In genomic region chr16:66972983-66973382, GRCh38 we compare ENCODE assay signal across 18 cellular contexts. TPM values are rescaled to one million over a fixed set of nuclear protein-coding genes. Genes with fewer than 3 reads are reported as not detected.
DNase-seq lines count a peak whose midpoint lies in the region; TF ChIP-seq lines count a peak whose summit lies in the region.
"Had no signal": no experiment of that assay in that cellular context is flagged by ENCODE, and none has a peak within 500 bp of the region (broad histone marks: within the 10 kb centered on the region; RNA-seq: fewer than 3 reads in every experiment).

No MANE protein-coding gene starts in this region.

- no peak overlapping the region for H2BK120ac ChIP-seq in neuronal stem cell (ENCODE audit: low read depth, low read length)

- peaks cover 2% of the 10 kb centered on the region for H3K79me1 ChIP-seq in neuronal stem cell (ENCODE audit: low read depth, low read length)

- no peak; the same call in 1 of the 2 replicates for TF ChIP-seq EP300 in Ishikawa (IDR thresholded peaks at IDR 0.05; ENCODE audit: borderline replicate concordance)

- no peak overlapping the region for H3K27ac ChIP-seq in neuronal stem cell (replicated peaks; ENCODE audit: low read length)
- H3K27ac ChIP-seq: C4-2B had no signal

- in situ Hi-C loops in GM13977 (cut with MboI; ENCODE audit: low pct_unique_long_range_greater_than_20kb, low sequenced_read_pairs, unreplicated experiment) = no loop called here

- no peak overlapping the region for H2AFZ ChIP-seq in neuronal stem cell (ENCODE audit: low read length)

- no peaks in the 10 kb centered on the region for H3K9me3 Mint-ChIP-seq in activated CD4-positive, alpha-beta T cell treated with anti-CD3 and anti-CD28 coated beads, Interleukin-2, amount 10 ng/mL, durations not matched to agents 24 days and 14 days
- H3K9me3 Mint-ChIP-seq in CD14-positive monocyte = no peaks in the 10 kb centered on the region

- peaks cover 27% of the 10 kb centered on the region for H3K4me1 Mint-ChIP-seq in activated CD4-positive, alpha-beta T cell treated with anti-CD3 and anti-CD28 coated beads, Interleukin-2, amount 10 ng/mL, durations not matched to agents 24 days and 14 days
- peaks cover 7% of the 10 kb centered on the region for H3K4me1 Mint-ChIP-seq in CD14-positive monocyte

- no peaks in the 10 kb centered on the region for H3K27me3 ChIP-seq in neuronal stem cell (ENCODE audit: control insufficient read depth in 3 of 3, insufficient read depth in 3 of 3, low read depth in 1 of 3, low read length in 3 of 3)
- H3K27me3 ChIP-seq: MG63 had no signal

- H3K4ac ChIP-seq in neuronal stem cell (ENCODE audit: low read length) = no peak overlapping the region

- no peak overlapping the region for H3K14ac ChIP-seq in neuronal stem cell (ENCODE audit: low read length)

- H4K91ac ChIP-seq in neuronal stem cell (ENCODE audit: low read depth, low read length, poor library complexity) = no peak overlapping the region

- H3K27ac Mint-ChIP-seq in activated CD4-positive, alpha-beta T cell treated with anti-CD3 and anti-CD28 coated beads, Interleukin-2, amount 10 ng/mL, durations not matched to agents 24 days and 14 days = no peak overlapping the region
- peak overlapping the region in 2 of 7 donors; percentile 31 to 42 for H3K27ac Mint-ChIP-seq in CD14-positive monocyte

- peaks cover 3 to 10% of the 10 kb centered on the region in 2 donors for H3K4me1 ChIP-seq in neuronal stem cell (ENCODE audit: control insufficient read depth in 2 of 2, insufficient read depth in 1 of 2, low read depth in 1 of 2, low read length in 2 of 2)

- H3K4me2 ChIP-seq in neuronal stem cell (ENCODE audit: insufficient read depth, low read length, poor library complexity, severe bottlenecking) = no peak overlapping the region
- H3K4me2 ChIP-seq: SK-N-SH had no signal

- no peaks in the 10 kb centered on the region for H3K27me3 Mint-ChIP-seq in activated CD4-positive, alpha-beta T cell treated with anti-CD3 and anti-CD28 coated beads, Interleukin-2, amount 10 ng/mL, durations not matched to agents 24 days and 14 days
- H3K27me3 Mint-ChIP-seq in CD14-positive monocyte (ENCODE audit: low read depth in 3 of 3) = peaks cover 15 to 25% (median 16%) of the 10 kb centered on the region in 3 donors

- TF ChIP-seq RAD21 in Ishikawa (IDR thresholded peaks at IDR 0.05; ENCODE audit: low read depth) = no peak

- no peaks in the 10 kb centered on the region for H3K36me3 ChIP-seq in neuronal stem cell (replicated peaks in 1 of 2; ENCODE audit: control insufficient read depth in 2 of 2, insufficient read depth in 2 of 2, low read length in 2 of 2)
- H3K36me3 ChIP-seq: HAP-1, MG63 had no signal

- no peaks in the 10 kb centered on the region for H3K9me3 ChIP-seq in neuronal stem cell (replicated peaks in 1 of 2; ENCODE audit: control insufficient read depth in 2 of 2, insufficient read depth in 1 of 2, low read depth in 1 of 2, low read length in 2 of 2)
- H3K9me3 ChIP-seq: HAP-1, MG63, SK-N-SH had no signal

- H3K18ac ChIP-seq in neuronal stem cell (ENCODE audit: low read length) = no peak overlapping the region

- peak overlapping the region; percentile 49 for H2BK5ac ChIP-seq in neuronal stem cell (ENCODE audit: low read length)

- H4K8ac ChIP-seq in neuronal stem cell (ENCODE audit: low read depth, low read length) = no peak overlapping the region

- H3K36me3 Mint-ChIP-seq in activated CD4-positive, alpha-beta T cell treated with anti-CD3 and anti-CD28 coated beads, Interleukin-2, amount 10 ng/mL, durations not matched to agents 24 days and 14 days (ENCODE audit: low read depth) = no peaks in the 10 kb centered on the region
- no peaks in the 10 kb centered on the region for H3K36me3 Mint-ChIP-seq in CD14-positive monocyte

- H2BK15ac ChIP-seq in neuronal stem cell (ENCODE audit: low read length) = no peak overlapping the region

- no peak overlapping the region for H3K4me3 ChIP-seq in neuronal stem cell (ENCODE audit: low read length in 2 of 2)
- H3K4me3 ChIP-seq: HAP-1, MG63 had no signal

- no peak overlapping the region for H3K23ac ChIP-seq in neuronal stem cell (ENCODE audit: low read depth, low read length, poor library complexity)

- H3K9ac ChIP-seq in neuronal stem cell (ENCODE audit: low read depth, low read length, poor library complexity) = peak overlapping the region; percentile 2
- H3K9ac ChIP-seq: SK-N-SH had no signal

- no peak overlapping the region for H2AK5ac ChIP-seq in neuronal stem cell (ENCODE audit: low read depth, low read length)

- H2BK12ac ChIP-seq in neuronal stem cell (ENCODE audit: low read length) = peak overlapping the region; percentile 53

- peak; percentile 5 for DNase-seq in GM13977 (ENCODE audit: low spot score)
- peak; percentile 32 for DNase-seq in iPS-NIHi11 (ENCODE audit: low spot score)
- DNase-seq in neuronal stem cell (ENCODE audit: low spot score) = no peak
- DNase-seq in activated CD4-positive, alpha-beta T cell treated with anti-CD3 and anti-CD28 coated beads, Interleukin-2, amount 10 ng/mL, durations not matched to agents 24 days and 14 days = no peak
- no peak for DNase-seq in CD14-positive monocyte (ENCODE audit: low spot score)
- DNase-seq in NAMALWA (ENCODE audit: low spot score) = no peak
- DNase-seq: AML-193, DMS79, Karpas-422, MG63, NCI-H1105, NCI-H2081 treated with DMSO at 0.1 percent for 48 hours, SHP77 treated with DMSO at 0.1 percent for 48 hours, SK-N-SH had no signal

- TF ChIP-seq CTCF in GM13977 (IDR thresholded peaks at IDR 0.05; ENCODE audit: extremely low read depth, insufficient read depth, missing control alignments) = no peak
- no peak for TF ChIP-seq CTCF in CD14-positive monocyte (IDR thresholded peaks at IDR 0.05)

- intact Hi-C loops in activated CD4-positive, alpha-beta T cell treated with anti-CD3 and anti-CD28 coated beads, Interleukin-2, amount 10 ng/mL, durations not matched to agents 24 days and 14 days (cut with micrococcal nuclease) = no loop called here
- intact Hi-C loops in CD14-positive monocyte (cut with micrococcal nuclease) = no loop called here

- no peak overlapping the region for H3K4me3 Mint-ChIP-seq in activated CD4-positive, alpha-beta T cell treated with anti-CD3 and anti-CD28 coated beads, Interleukin-2, amount 10 ng/mL, durations not matched to agents 24 days and 14 days
- no peak overlapping the region for H3K4me3 Mint-ChIP-seq in CD14-positive monocyte

- WGBS in neuronal stem cell (ENCODE audit: extremely low coverage in 2 of 2, insufficient read length in 2 of 2, insufficient replicate concordance in 1 of 2), 2 donors = no CpG with 5 or more reads among the region's 9 CpGs

TF ChIP-seq in Ishikawa, 13 proteins besides CTCF, POLR2A, EP300 and RAD21:
- TF ChIP-seq NFIC (IDR thresholded peaks at IDR 0.05) (peak; percentile 12; the same call in 1 of the 2 replicates), ZBTB7A (IDR thresholded peaks at IDR 0.05; ENCODE audit: low read depth) (no peak)
TF ChIP-seq in Ishikawa: peak in this region for 1.

RNA-seq across cellular contexts. Expression of gene CES3, which starts 11.9 kb away (rescaled TPM):
- polyA plus RNA-seq in neuronal stem cell (2013, experiment 1 of 2) = 2.4 TPM
- 2.5 TPM for polyA plus RNA-seq in neuronal stem cell (2013, experiment 2 of 2)
- total RNA-seq in activated CD4-positive, alpha-beta T cell treated with anti-CD3 and anti-CD28 coated beads, Interleukin-2, amount 10 ng/mL, durations not matched to agents 24 days and 14 days = 6.8 and 7.0 TPM in 2 replicates
- not detected for polyA plus RNA-seq in CD14-positive monocyte

RNA-seq across cellular contexts. Expression of gene CES4A, which starts 15.4 kb away (rescaled TPM):
- polyA plus RNA-seq in neuronal stem cell (2013, experiment 1 of 2) = 0.54 TPM
- polyA plus RNA-seq in neuronal stem cell (2013, experiment 2 of 2) = 0.48 TPM
- total RNA-seq in activated CD4-positive, alpha-beta T cell treated with anti-CD3 and anti-CD28 coated beads, Interleukin-2, amount 10 ng/mL, durations not matched to agents 24 days and 14 days = 27.0 and 27.5 TPM in 2 replicates
- polyA plus RNA-seq in CD14-positive monocyte = 1 to 10 TPM; 3.3 to 4.1 TPM
- total RNA-seq: NCI-H460 had no signal

RNA-seq across cellular contexts. Expression of gene CES2, which starts 37.7 kb away (rescaled TPM):
- polyA plus RNA-seq in neuronal stem cell (2013, experiment 1 of 2) = 14.6 TPM
- 15.0 TPM for polyA plus RNA-seq in neuronal stem cell (2013, experiment 2 of 2)
- 30.6 and 33.6 TPM in 2 replicates for total RNA-seq in activated CD4-positive, alpha-beta T cell treated with anti-CD3 and anti-CD28 coated beads, Interleukin-2, amount 10 ng/mL, durations not matched to agents 24 days and 14 days
- 10 to 100 TPM; 14.0 to 23.2 TPM for polyA plus RNA-seq in CD14-positive monocyte

RNA-seq across cellular contexts. Expression of gene CIAO2B, which starts 38.8 kb away (rescaled TPM):
- polyA plus RNA-seq in neuronal stem cell (2013, experiment 1 of 2) = 93.4 TPM
- 91.2 TPM for polyA plus RNA-seq in neuronal stem cell (2013, experiment 2 of 2)
- 170 and 176 TPM in 2 replicates for total RNA-seq in activated CD4-positive, alpha-beta T cell treated with anti-CD3 and anti-CD28 coated beads, Interleukin-2, amount 10 ng/mL, durations not matched to agents 24 days and 14 days
- 100 to 1,000 TPM; 121 to 132 TPM for polyA plus RNA-seq in CD14-positive monocyte

RNA-seq across cellular contexts. Expression of gene RRAD, which starts 47.6 kb away (rescaled TPM):
- 0.32 TPM for polyA plus RNA-seq in neuronal stem cell (2013, experiment 1 of 2)
- 0.30 TPM for polyA plus RNA-seq in neuronal stem cell (2013, experiment 2 of 2)
- 1.3 TPM in 2 replicates for total RNA-seq in activated CD4-positive, alpha-beta T cell treated with anti-CD3 and anti-CD28 coated beads, Interleukin-2, amount 10 ng/mL, durations not matched to agents 24 days and 14 days
- under 1 TPM; 0.42 to 0.55 TPM for polyA plus RNA-seq in CD14-positive monocyte

Comparison
In these comparisons a context has a peak if more than half of its experiments do, and no peak if none do; other contexts are left out.
1. DNase-seq: peak in GM13977 (single experiment) and iPS-NIHi11 (single experiment); none in neuronal stem cell (single experiment), activated CD4-positive, alpha-beta T cell treated with anti-CD3 and anti-CD28 coated beads, Interleukin-2, amount 10 ng/mL, durations not matched to agents 24 days and 14 days (single experiment), CD14-positive monocyte (single experiment) and NAMALWA (single experiment).